Comparison of ENCODE assay signal across 26 cellular contexts in the genomic region with DNA sequence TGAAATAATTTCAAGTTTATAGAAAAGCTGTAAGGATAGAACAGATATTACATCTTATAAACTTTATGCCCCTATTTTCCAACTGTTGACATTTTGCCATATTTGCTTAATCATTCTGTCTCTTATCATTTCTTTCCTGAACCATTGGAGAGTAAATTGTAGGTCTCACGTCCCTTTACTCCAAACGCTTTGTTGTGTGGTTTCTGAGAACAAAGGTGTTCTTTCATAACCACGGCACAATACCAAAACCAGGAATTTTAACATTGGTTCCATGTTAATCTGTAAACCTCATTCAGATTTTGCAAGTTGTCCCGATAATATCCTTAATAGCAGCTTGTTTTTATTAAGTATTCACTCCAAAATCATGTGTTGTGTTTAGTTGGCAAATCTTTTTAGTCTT.
DNase-seq lines count a peak whose midpoint lies in the region; ATAC-seq and TF ChIP-seq lines count a peak whose summit lies in the region.
"Had no signal": no experiment of that assay in that cellular context is flagged by ENCODE, and none has a peak within 500 bp of the region (broad histone marks: within the 10 kb centered on the region; RNA-seq: fewer than 3 reads in every experiment).

No MANE protein-coding gene starts in this region.

- DNase-seq in COLO829 (ENCODE audit: low spot score) = peak; percentile 66
- DNase-seq in HT-29 (ENCODE audit: low spot score) = peak; percentile 45
- peak; percentile 66 for DNase-seq in astrocyte of the cerebellum (ENCODE audit: low read depth)
- no peak for DNase-seq in right lobe of liver
- no peak for DNase-seq in GM03348 (ENCODE audit: low spot score)
- DNase-seq in substantia nigra (lab: John Stamatoyannopoulos, UW) = no peak
- DNase-seq in activated CD8-positive, alpha-beta T cell treated with anti-CD3 and anti-CD28 coated beads, Interleukin-2, amount 10 ng/mL, durations not matched to agents 7 days and 5 days = no peak
- DNase-seq: activated CD4-positive, alpha-beta T cell treated with anti-CD3 and anti-CD28 coated beads for 1 hour; activated T-cell treated with anti-CD3 and anti-CD28 coated beads, Interleukin-2, amount 50 U/mL, for 1 hour; endodermal cell; esophagus squamous epithelium; islet precursor cell; KBM-7; MM.1S; NCI-H1417 treated with DMSO at 0.1 percent for 48 hours; NCI-H2081 treated with DMSO at 0.1 percent for 48 hours; NK-92 treated with Interleukin-12 subunit alpha and Interleukin-12 subunit beta, amount 100 ng/mL, for 24 hours; spleen; stimulated activated CD4-positive, alpha-beta T cell treated with anti-CD3 and anti-CD28 coated beads, Interleukin-4, amount 100 ng/mL, for 24 hours; stimulated activated naive CD4-positive, alpha-beta T cell had no signal

- ATAC-seq in right lobe of liver (peak in 3 of 4 donors; percentile 35 to 58 (median 44)), HG03280 (IDR thresholded peaks at IDR 0.05; ENCODE audit: unreplicated experiment) (no peak)
- ATAC-seq in activated CD8-positive, alpha-beta T cell treated with anti-CD3 and anti-CD28 coated beads, Interleukin-2, amount 10 ng/mL, durations not matched to agents 7 days and 5 days = no peak

- H3K4me1 ChIP-seq in right lobe of liver = peaks cover 0 to 7% (median 0%) of the 10 kb centered on the region in 4 donors
- H3K4me1 ChIP-seq: BLaER1 treated with 17β-estradiol and CSF1 and Interleukin-3, amounts not matched to agents 10 nM and 100 nM had no signal

- H3K27me3 Mint-ChIP-seq in activated CD8-positive, alpha-beta T cell treated with anti-CD3 and anti-CD28 coated beads, Interleukin-2, amount 10 ng/mL, durations not matched to agents 7 days and 5 days (ENCODE audit: low read depth) = no peaks in the 10 kb centered on the region

- H3K27ac Mint-ChIP-seq in activated CD8-positive, alpha-beta T cell treated with anti-CD3 and anti-CD28 coated beads, Interleukin-2, amount 10 ng/mL, durations not matched to agents 7 days and 5 days = no peak overlapping the region
- H3K27ac Mint-ChIP-seq: endodermal cell; T-helper 1 cell treated with Interleukin-12 subunit alpha and Interleukin-12 subunit beta and Interleukin-4 antibody, amounts not matched to agents 30 μg/mL and 1 μg/mL, for 36 hours had no signal

- no peak overlapping the region for H3K4me3 Mint-ChIP-seq in activated CD8-positive, alpha-beta T cell treated with anti-CD3 and anti-CD28 coated beads, Interleukin-2, amount 10 ng/mL, durations not matched to agents 7 days and 5 days
- H3K4me3 Mint-ChIP-seq: endodermal cell; T-helper 1 cell treated with Interleukin-12 subunit alpha and Interleukin-12 subunit beta and Interleukin-4 antibody, amounts not matched to agents 30 μg/mL and 1 μg/mL, for 36 hours had no signal

- H3K9me3 ChIP-seq in right lobe of liver = no peaks in the 10 kb centered on the region
- H3K9me3 ChIP-seq: BLaER1 treated with 17β-estradiol and CSF1 and Interleukin-3, amounts not matched to agents 10 nM and 100 nM; esophagus squamous epithelium; spleen; thoracic aorta; vagina had no signal

- TF ChIP-seq POLR2A in right lobe of liver (IDR thresholded peaks at IDR 0.05) = no peak

- no peaks in the 10 kb centered on the region for H3K9me3 Mint-ChIP-seq in activated CD8-positive, alpha-beta T cell treated with anti-CD3 and anti-CD28 coated beads, Interleukin-2, amount 10 ng/mL, durations not matched to agents 7 days and 5 days (ENCODE audit: insufficient read depth)
- H3K9me3 Mint-ChIP-seq: endodermal cell; T-helper 1 cell treated with Interleukin-12 subunit alpha and Interleukin-12 subunit beta and Interleukin-4 antibody, amounts not matched to agents 30 μg/mL and 1 μg/mL, for 36 hours had no signal

- WGBS in right lobe of liver (ENCODE audit: insufficient coverage, low coverage, low lambda C conversion rate, missing lambda C conversion rate) = 0% methylated on average over 3 of the region's 4 CpGs

- in situ Hi-C loops in astrocyte of the cerebellum (cut with HindIII; ENCODE audit: low sequenced_read_pairs) = no loop called here

- TF ChIP-seq CTCF in astrocyte of the cerebellum (IDR thresholded peaks at IDR 0.05; ENCODE audit: low read depth, low read length, missing control alignments) (no peak), right lobe of liver (IDR thresholded peaks at IDR 0.05) (no peak)

- intact Hi-C loops in right lobe of liver (cut with DNase I) = no loop called here

- peaks cover 7% of the 10 kb centered on the region for H3K4me1 Mint-ChIP-seq in activated CD8-positive, alpha-beta T cell treated with anti-CD3 and anti-CD28 coated beads, Interleukin-2, amount 10 ng/mL, durations not matched to agents 7 days and 5 days (ENCODE audit: low read depth)

- H3K27me3 ChIP-seq in right lobe of liver = no peaks in the 10 kb centered on the region
- H3K27me3 ChIP-seq: BLaER1 treated with 17β-estradiol and CSF1 and Interleukin-3, amounts not matched to agents 10 nM and 100 nM; cardiac muscle cell; esophagus squamous epithelium; spleen; vagina had no signal

- CTCF ChIA-PET in activated CD8-positive, alpha-beta T cell treated with anti-CD3 and anti-CD28 coated beads, Interleukin-2, amount 10 ng/mL, durations not matched to agents 7 days and 5 days (lab: Charles Lee) = interaction anchor here (1.1 kb wide), 1 partner anchor 25 kb away, joined by 3 read pairs; no protein-coding TSS in a partner anchor

- peaks cover 2% of the 10 kb centered on the region for H3K36me3 Mint-ChIP-seq in activated CD8-positive, alpha-beta T cell treated with anti-CD3 and anti-CD28 coated beads, Interleukin-2, amount 10 ng/mL, durations not matched to agents 7 days and 5 days (ENCODE audit: low read depth)

- H3K4me3 ChIP-seq in astrocyte of the cerebellum (ENCODE audit: low read depth, low read length) (no peak overlapping the region), right lobe of liver (no peak overlapping the region)
- H3K4me3 ChIP-seq: BLaER1 treated with 17β-estradiol and CSF1 and Interleukin-3, amounts not matched to agents 10 nM and 100 nM; cardiac muscle cell; esophagus squamous epithelium; spleen; thoracic aorta; vagina had no signal

- no peaks in the 10 kb centered on the region for H3K36me3 ChIP-seq in right lobe of liver
- H3K36me3 ChIP-seq: cardiac muscle cell, esophagus squamous epithelium, spleen, thoracic aorta, vagina had no signal

- H3K27ac ChIP-seq in right lobe of liver (no peak overlapping the region), substantia nigra (ENCODE audit: low read depth, low read length, poor library complexity, severe bottlenecking) (no peak overlapping the region)
- H3K27ac ChIP-seq: BLaER1 treated with 17β-estradiol and CSF1 and Interleukin-3, amounts not matched to agents 10 nM and 100 nM; cardiac muscle cell; esophagus squamous epithelium; spleen; thoracic aorta; vagina had no signal

- POLR2A ChIA-PET in activated CD8-positive, alpha-beta T cell treated with anti-CD3 and anti-CD28 coated beads, Interleukin-2, amount 10 ng/mL, durations not matched to agents 7 days and 5 days (lab: Charles Lee) = no interaction called here

Comparison
In these comparisons a context has a peak if more than half of its experiments do, and no peak if none do; other contexts are left out.
1. DNase-seq: peak in COLO829 (single experiment), HT-29 (single experiment) and astrocyte of the cerebellum (single experiment); none in right lobe of liver (0 of 3), GM03348 (single experiment), substantia nigra (0 of 49) and activated CD8-positive, alpha-beta T cell treated with anti-CD3 and anti-CD28 coated beads, Interleukin-2, amount 10 ng/mL, durations not matched to agents 7 days and 5 days (single experiment).
2. ATAC-seq: peak in right lobe of liver (3 of 4); none in HG03280 (single experiment) and activated CD8-positive, alpha-beta T cell treated with anti-CD3 and anti-CD28 coated beads, Interleukin-2, amount 10 ng/mL, durations not matched to agents 7 days and 5 days (single experiment).